In the genomic region with DNA sequence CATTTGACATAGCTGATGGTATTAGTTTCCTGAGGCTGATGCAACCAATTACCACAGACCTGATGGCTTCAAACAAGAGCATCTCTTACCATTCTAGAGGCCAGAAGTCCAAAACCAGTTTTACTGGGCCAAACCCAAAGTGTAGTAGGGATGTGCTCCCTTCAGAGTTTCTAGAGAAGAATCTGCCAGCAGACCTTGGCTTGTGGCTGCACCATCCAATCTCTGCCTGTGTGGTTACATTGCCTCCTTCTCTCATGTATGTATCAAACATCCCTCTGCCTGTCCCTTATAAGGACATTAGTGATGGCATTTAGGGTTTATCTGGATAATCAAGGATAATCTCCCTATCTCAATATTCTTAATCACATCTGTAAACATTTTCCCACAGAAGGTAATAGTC, we compare ENCODE assay signal across 11 cellular contexts.
"Had no signal": no experiment of that assay in that cellular context is flagged by ENCODE, and none has a peak within 500 bp of the region (broad histone marks: within the 10 kb centered on the region; RNA-seq: fewer than 3 reads in every experiment).

No MANE protein-coding gene starts in this region.

- ATAC-seq: GM23338, HCT116 had no signal

- H3K9me3 ChIP-seq: HAP-1 had no signal

- H3K27ac ChIP-seq: GM23248 had no signal

- H2AFZ ChIP-seq: GM23248, GM23338 had no signal

- H3K36me3 ChIP-seq: HAP-1 had no signal

- H3K9ac ChIP-seq: GM23248 had no signal

- DNase-seq: GM23248, GOT3, H7, H9, HCEC 1CT, HFFc6 had no signal

- H3K4me3 ChIP-seq: GM23248, GM23338, HAP-1 had no signal

- H3K27ac Mint-ChIP-seq: GM23338, H9, HFFc6 had no signal

- FAIRE-seq: H1, H54 had no signal

- H3K4me1 Mint-ChIP-seq: GM23338 had no signal

- H3K4me3 Mint-ChIP-seq: GM23338, H9, HFFc6 had no signal

- H3K9me3 Mint-ChIP-seq: GM23338 had no signal

- H3K4me2 ChIP-seq: GM23338 had no signal
